Comparison of ENCODE assay signal across 13 cellular contexts in genomic region chr3:189122526-189123205, GRCh38. TPM values are rescaled to one million over a fixed set of nuclear protein-coding genes. Genes with fewer than 3 reads are reported as not detected.
DNase-seq lines count a peak whose midpoint lies in the region; ATAC-seq and TF ChIP-seq lines count a peak whose summit lies in the region.
"Had no signal": no experiment of that assay in that cellular context is flagged by ENCODE, and none has a peak within 500 bp of the region (broad histone marks: within the 10 kb centered on the region; RNA-seq: fewer than 3 reads in every experiment).

No MANE protein-coding gene starts in this region.

- H3K27me3 ChIP-seq in BE2C = no peaks in the 10 kb centered on the region
- no peaks in the 10 kb centered on the region for H3K27me3 ChIP-seq in SK-N-SH (ENCODE audit: insufficient read depth)
- H3K27me3 ChIP-seq in heart right ventricle = no peaks in the 10 kb centered on the region
- no peaks in the 10 kb centered on the region for H3K27me3 ChIP-seq in rectal smooth muscle tissue (ENCODE audit: control insufficient read depth, insufficient read depth, low read length)

- H3K4me1 Mint-ChIP-seq in type B pancreatic cell (ENCODE audit: unreplicated experiment) = no peaks in the 10 kb centered on the region

- H3K27ac Mint-ChIP-seq in type B pancreatic cell = no peak overlapping the region
- H3K27ac Mint-ChIP-seq: HFFc6 had no signal

- ATAC-seq in heart right ventricle = peak in 1 of 8 donors; percentile 19
- ATAC-seq in GM18907 (IDR thresholded peaks at IDR 0.05; ENCODE audit: unreplicated experiment) = no peak

- WGBS in SK-N-SH (ENCODE audit: low lambda C conversion rate) = 28% methylated on average over 5 of the region's 5 CpGs
- 47 to 52% methylated on average over 5 of the region's 5 CpGs for whole genome bisulfite sequencing in heart right ventricle, 2 donors

- H3F3A ChIP-seq in SK-N-SH (replicated peaks; ENCODE audit: insufficient read depth) = no peaks in the 10 kb centered on the region

- POLR2A ChIA-PET in SK-N-SH (lab: Yijun Ruan, JAX) = no interaction called here

- H3K79me2 ChIP-seq in SK-N-SH (ENCODE audit: insufficient read depth) = no peaks in the 10 kb centered on the region

- H3K36me3 ChIP-seq in BE2C (no peaks in the 10 kb centered on the region), SK-N-SH (replicated peaks in 1 of 2; ENCODE audit: control insufficient read depth in 1 of 2, insufficient read depth in 2 of 2, low read length in 1 of 2) (no peaks in the 10 kb centered on the region), heart right ventricle (no peaks in the 10 kb centered on the region), rectal smooth muscle tissue (ENCODE audit: control insufficient read depth, insufficient read depth, low read length) (no peaks in the 10 kb centered on the region)

- H3K27me3 Mint-ChIP-seq in type B pancreatic cell = no peaks in the 10 kb centered on the region

- intact Hi-C loops in heart right ventricle (cut with DNase I) = no loop called here

- no peak for TF ChIP-seq CTCF in BE2C (IDR thresholded peaks at IDR 0.05; ENCODE audit: low read depth, low read length)
- no peak for TF ChIP-seq CTCF in SK-N-SH (IDR thresholded peaks at IDR 0.05)
- no peak for TF ChIP-seq CTCF in heart right ventricle (IDR thresholded peaks at IDR 0.05)
- no peak for TF ChIP-seq CTCF in type B pancreatic cell (conservative IDR thresholded peaks at IDR 0.05)

- H3K9me3 ChIP-seq in BE2C = peaks cover 11% of the 10 kb centered on the region
- H3K9me3 ChIP-seq in SK-N-SH = no peaks in the 10 kb centered on the region
- peaks cover 0 to 10% (median 0%) of the 10 kb centered on the region in 11 donors for H3K9me3 ChIP-seq in heart right ventricle

- DNase-seq in BE2C = no peak
- no peak for DNase-seq in SK-N-SH
- DNase-seq in heart right ventricle = no peak
- no peak for DNase-seq in GF-D8 (lab: John Stamatoyannopoulos, UW)
- DNase-seq in cerebellar cortex (ENCODE audit: low spot score) = no peak
- no peak for DNase-seq in type B pancreatic cell (ENCODE audit: extremely low spot score, unreplicated experiment)
- DNase-seq: HFFc6; NCI-H1436 treated with DMSO at 0.1 percent for 48 hours; NCI-H526 treated with DMSO at 0.1 percent for 48 hours; stimulated activated CD4-positive, alpha-beta T cell treated with anti-CD3 and anti-CD28 coated beads, Interleukin-15, amount 100 ng/mL, for 24 hours; stimulated activated CD8-positive, alpha-beta memory T cell treated with anti-CD3 and anti-CD28 coated beads, Interleukin-4, amount 100 ng/mL, for 48 hours had no signal

- peak; percentile 1; the same call in 1 of the 2 replicates for TF ChIP-seq RAD21 in SK-N-SH (IDR thresholded peaks at IDR 0.05; ENCODE audit: low read length)

- no peak overlapping the region for H3K4me3 Mint-ChIP-seq in type B pancreatic cell

- no peaks in the 10 kb centered on the region for H4K20me1 ChIP-seq in SK-N-SH (ENCODE audit: insufficient read depth)

- no peaks in the 10 kb centered on the region for H3K9me3 Mint-ChIP-seq in type B pancreatic cell
- H3K9me3 Mint-ChIP-seq: HFFc6 had no signal

- H3K9me2 ChIP-seq in SK-N-SH = no peaks in the 10 kb centered on the region

- H3K4me1 ChIP-seq in BE2C (peaks cover 31% of the 10 kb centered on the region), SK-N-SH (ENCODE audit: control insufficient read depth in 1 of 2, insufficient read depth in 2 of 2, low read depth in 1 of 2, low read length in 1 of 2) (peaks cover 0 to 31% of the 10 kb centered on the region in 2 experiments; a peak in 2 of 4 replicates), heart right ventricle (peaks cover 3 to 30% (median 24%) of the 10 kb centered on the region in 9 donors), rectal smooth muscle tissue (ENCODE audit: control insufficient read depth, insufficient read depth, low read length) (peaks cover 11% of the 10 kb centered on the region)

- peak overlapping the region; percentile 30 for H3K4me3 ChIP-seq in BE2C (ENCODE audit: low read depth, low read length)
- peak overlapping the region; percentile 3 to 23; a peak in 3 of 4 replicates for H3K4me3 ChIP-seq in SK-N-SH (ENCODE audit: low read depth in 2 of 2, low read length in 1 of 2)
- H3K4me3 ChIP-seq in heart right ventricle = peak overlapping the region in 4 of 10 donors; percentile 1 to 16 (median 8)
- no peak overlapping the region for H3K4me3 ChIP-seq in rectal smooth muscle tissue (ENCODE audit: low read length)

- H3K27ac ChIP-seq in SK-N-SH (ENCODE audit: low read depth in 2 of 2, low read length in 1 of 2) (peak overlapping the region in 1 of 2 experiments; percentile 98; a peak in 2 of 4 replicates), heart right ventricle (peak overlapping the region; percentile 6 to 78 (median 60)), rectal smooth muscle tissue (ENCODE audit: low read depth, low read length) (peak overlapping the region; percentile 17)

- H3K9ac ChIP-seq in SK-N-SH (no peak overlapping the region), rectal smooth muscle tissue (ENCODE audit: low read length) (no peak overlapping the region)

- peak overlapping the region; percentile 67 for H2AFZ ChIP-seq in SK-N-SH (ENCODE audit: low read depth)

- CTCF ChIA-PET in SK-N-SH (lab: Yijun Ruan, JAX) = interaction anchor here (0.9 to 1.8 kb wide), 4 partner anchors 19 to 175 kb away, joined by 3 to 8 read pairs (median 4); no protein-coding TSS in a partner anchor

- H3K36me3 Mint-ChIP-seq in type B pancreatic cell = no peaks in the 10 kb centered on the region

- peak in 1 of 2 experiments; percentile 69; a peak in 2 of 4 replicates for TF ChIP-seq EP300 in SK-N-SH (IDR thresholded peaks at IDR 0.05; ENCODE audit: borderline replicate concordance in 1 of 2, low read depth in 1 of 2, low read length in 1 of 2)

- H3K4me2 ChIP-seq in SK-N-SH = peak overlapping the region; percentile 58

TF ChIP-seq in SK-N-SH, 30 proteins besides CTCF, POLR2A, EP300 and RAD21:
- peak; percentile 61 for TF ChIP-seq GATA2 (CRISPR knock-in tag; IDR thresholded peaks at IDR 0.05)
- TF ChIP-seq MXI1 (IDR thresholded peaks at IDR 0.05; ENCODE audit: low read depth, low read length) = no peak

RNA-seq across cellular contexts. Expression of gene TPRG1, which starts 49.1 kb away (rescaled TPM):
- 1.3 TPM for polyA plus RNA-seq in BE2C (2012; ENCODE audit: insufficient read depth, insufficient read length, low read depth)
- 0.64 and 1.8 TPM in 2 replicates for polyA plus RNA-seq in SK-N-SH (2012; rRNA removed)
- polyA plus RNA-seq in SK-N-SH (2012; cell fraction: cytosol; rRNA removed) = 0.97 and 1.2 TPM in 2 replicates
- polyA plus RNA-seq in SK-N-SH (2012; cell fraction: nucleus; rRNA removed) = 2.7 and 3.5 TPM in 2 replicates
- total RNA-seq in heart right ventricle = 1 to 10 TPM; 1.0 to 3.1 (median 2.1) TPM
- polyA plus RNA-seq in heart right ventricle = under 1 TPM; 0.62 to 0.73 TPM
- total RNA-seq in type B pancreatic cell (ENCODE audit: low replicate concordance) = 11.6 and 24.2 TPM in 2 replicates
- total RNA-seq: HFFc6 had no signal
